1 cellular context compared by ENCODE assay signal in genomic region chr2:149148195-149149006, GRCh38.
A peak's percentile ranks its signal among the peaks of the same experiment; 100 is the strongest.
TF ChIP-seq lines count a peak whose summit lies in the region.

No MANE protein-coding gene starts in this region.

TF ChIP-seq in HEK293, 187 proteins besides CTCF, POLR2A, EP300 and RAD21 (continued from another document):
- TF ChIP-seq PRDM4 (tag by site-specific recombination; IDR thresholded peaks at IDR 0.05) (peak; percentile 97), ZNF843 (tag by site-specific recombination; IDR thresholded peaks at IDR 0.05) (peak; percentile 53; the same call in 1 of the 2 replicates), PRDM6 (tag by site-specific recombination; IDR thresholded peaks at IDR 0.05) (peak; percentile 37; the same call in 1 of the 2 replicates)
